ENCODE assay signal across 1 cellular context in the genomic region with DNA sequence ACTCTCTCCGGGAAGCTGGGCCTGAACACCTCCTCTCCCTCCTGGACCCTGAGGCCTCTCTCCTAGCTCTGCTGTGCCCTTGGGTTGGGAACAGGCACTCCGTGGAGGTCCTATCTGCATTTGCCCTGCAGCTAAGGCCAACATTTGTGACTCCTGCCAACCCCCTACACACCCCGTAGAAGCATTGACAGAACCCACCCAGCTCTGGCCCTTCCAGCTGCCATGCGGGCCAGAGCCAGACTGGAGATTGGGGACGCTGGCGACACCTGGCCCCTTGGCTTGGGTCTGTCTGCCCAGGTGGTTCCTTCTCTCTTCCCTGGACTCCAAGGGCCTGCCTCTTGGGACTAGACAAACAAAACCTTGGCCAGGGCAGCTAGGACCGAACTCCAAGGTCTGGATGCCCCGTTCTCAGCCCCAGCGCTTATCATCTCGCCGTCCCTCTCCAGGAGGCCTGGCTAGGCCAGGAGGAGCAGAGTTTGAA.
TF ChIP-seq lines count a peak whose summit lies in the region.

No MANE protein-coding gene starts in this region.

TF ChIP-seq in liver, 16 proteins besides CTCF, POLR2A, EP300 and RAD21 (continued from another document):
- TF ChIP-seq, protein P1, sequence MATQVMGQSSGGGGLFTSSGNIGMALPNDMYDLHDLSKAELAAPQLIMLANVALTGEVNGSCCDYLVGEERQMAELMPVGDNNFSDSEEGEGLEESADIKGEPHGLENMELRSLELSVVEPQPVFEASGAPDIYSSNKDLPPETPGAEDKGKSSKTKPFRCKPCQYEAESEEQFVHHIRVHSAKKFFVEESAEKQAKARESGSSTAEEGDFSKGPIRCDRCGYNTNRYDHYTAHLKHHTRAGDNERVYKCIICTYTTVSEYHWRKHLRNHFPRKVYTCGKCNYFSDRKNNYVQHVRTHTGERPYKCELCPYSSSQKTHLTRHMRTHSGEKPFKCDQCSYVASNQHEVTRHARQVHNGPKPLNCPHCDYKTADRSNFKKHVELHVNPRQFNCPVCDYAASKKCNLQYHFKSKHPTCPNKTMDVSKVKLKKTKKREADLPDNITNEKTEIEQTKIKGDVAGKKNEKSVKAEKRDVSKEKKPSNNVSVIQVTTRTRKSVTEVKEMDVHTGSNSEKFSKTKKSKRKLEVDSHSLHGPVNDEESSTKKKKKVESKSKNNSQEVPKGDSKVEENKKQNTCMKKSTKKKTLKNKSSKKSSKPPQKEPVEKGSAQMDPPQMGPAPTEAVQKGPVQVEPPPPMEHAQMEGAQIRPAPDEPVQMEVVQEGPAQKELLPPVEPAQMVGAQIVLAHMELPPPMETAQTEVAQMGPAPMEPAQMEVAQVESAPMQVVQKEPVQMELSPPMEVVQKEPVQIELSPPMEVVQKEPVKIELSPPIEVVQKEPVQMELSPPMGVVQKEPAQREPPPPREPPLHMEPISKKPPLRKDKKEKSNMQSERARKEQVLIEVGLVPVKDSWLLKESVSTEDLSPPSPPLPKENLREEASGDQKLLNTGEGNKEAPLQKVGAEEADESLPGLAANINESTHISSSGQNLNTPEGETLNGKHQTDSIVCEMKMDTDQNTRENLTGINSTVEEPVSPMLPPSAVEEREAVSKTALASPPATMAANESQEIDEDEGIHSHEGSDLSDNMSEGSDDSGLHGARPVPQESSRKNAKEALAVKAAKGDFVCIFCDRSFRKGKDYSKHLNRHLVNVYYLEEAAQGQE (IDR thresholded peaks at IDR 0.05) = no peak
- TF ChIP-seq HNF4G (IDR thresholded peaks at IDR 0.05) (no peak), FOXA2 (IDR thresholded peaks at IDR 0.05) (no peak)
- TF ChIP-seq, protein P2, sequence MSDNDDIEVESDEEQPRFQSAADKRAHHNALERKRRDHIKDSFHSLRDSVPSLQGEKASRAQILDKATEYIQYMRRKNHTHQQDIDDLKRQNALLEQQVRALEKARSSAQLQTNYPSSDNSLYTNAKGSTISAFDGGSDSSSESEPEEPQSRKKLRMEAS (IDR thresholded peaks at IDR 0.05) = no peak
- TF ChIP-seq, protein P3, sequence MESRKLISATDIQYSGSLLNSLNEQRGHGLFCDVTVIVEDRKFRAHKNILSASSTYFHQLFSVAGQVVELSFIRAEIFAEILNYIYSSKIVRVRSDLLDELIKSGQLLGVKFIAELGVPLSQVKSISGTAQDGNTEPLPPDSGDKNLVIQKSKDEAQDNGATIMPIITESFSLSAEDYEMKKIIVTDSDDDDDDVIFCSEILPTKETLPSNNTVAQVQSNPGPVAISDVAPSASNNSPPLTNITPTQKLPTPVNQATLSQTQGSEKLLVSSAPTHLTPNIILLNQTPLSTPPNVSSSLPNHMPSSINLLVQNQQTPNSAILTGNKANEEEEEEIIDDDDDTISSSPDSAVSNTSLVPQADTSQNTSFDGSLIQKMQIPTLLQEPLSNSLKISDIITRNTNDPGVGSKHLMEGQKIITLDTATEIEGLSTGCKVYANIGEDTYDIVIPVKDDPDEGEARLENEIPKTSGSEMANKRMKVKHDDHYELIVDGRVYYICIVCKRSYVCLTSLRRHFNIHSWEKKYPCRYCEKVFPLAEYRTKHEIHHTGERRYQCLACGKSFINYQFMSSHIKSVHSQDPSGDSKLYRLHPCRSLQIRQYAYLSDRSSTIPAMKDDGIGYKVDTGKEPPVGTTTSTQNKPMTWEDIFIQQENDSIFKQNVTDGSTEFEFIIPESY (IDR thresholded peaks at IDR 0.05) = no peak
TF ChIP-seq in liver: peak in this region for 0.
